In genomic region chr16:48526058-48526957, GRCh38 we compare ENCODE assay signal across 8 cellular contexts.
DNase-seq lines count a peak whose midpoint lies in the region; ATAC-seq and FAIRE-seq lines count a peak whose summit lies in the region.

No MANE protein-coding gene starts in this region.

- no peaks in the 10 kb centered on the region for H3K4me1 Mint-ChIP-seq in activated T-helper 2 cell treated with anti-CD3 and anti-CD28 coated beads, Interferon-gamma antibody, Interleukin-2, Interleukin-4, amounts not matched to agents 10 μg/mL and 5 μg/mL and 100 μg/mL, durations not matched to agents 14 hours and 24 hours and 36 hours (ENCODE audit: low read depth)

- H3K36me3 Mint-ChIP-seq in activated T-helper 2 cell treated with anti-CD3 and anti-CD28 coated beads, Interferon-gamma antibody, Interleukin-2, Interleukin-4, amounts not matched to agents 10 μg/mL and 5 μg/mL and 100 μg/mL, durations not matched to agents 14 hours and 24 hours and 36 hours (ENCODE audit: low read depth): no peaks in the 10 kb centered on the region

- no peaks in the 10 kb centered on the region for H3K27me3 Mint-ChIP-seq in activated T-helper 2 cell treated with anti-CD3 and anti-CD28 coated beads, Interferon-gamma antibody, Interleukin-2, Interleukin-4, amounts not matched to agents 10 μg/mL and 5 μg/mL and 100 μg/mL, durations not matched to agents 14 hours and 24 hours and 36 hours (ENCODE audit: low read depth)

- peak; percentile 63 for FAIRE-seq in urothelium cell line (lab: Jason Lieb, UNC)

- ATAC-seq in activated CD4-positive, CD25-positive, alpha-beta regulatory T cell treated with anti-CD3 and anti-CD28 coated beads, Interleukin-2, amount 50 U/mL, for 24 hours: peak; percentile 68 to 79
- ATAC-seq in HG03025 (IDR thresholded peaks at IDR 0.05; ENCODE audit: low FRiP score, unreplicated experiment): peak; percentile 48
- ATAC-seq in GM21360 (IDR thresholded peaks at IDR 0.05; ENCODE audit: unreplicated experiment): no peak

- DNase-seq in activated CD4-positive, CD25-positive, alpha-beta regulatory T cell (lab: John Stamatoyannopoulos, UW): no peak
- DNase-seq in SHP77 (lab: John Stamatoyannopoulos, UW) (peak; percentile 55 to 71), iPS DF 4.7 (ENCODE audit: extremely low read depth, low spot score) (peak; percentile 49), urothelium cell line (ENCODE audit: low spot score) (peak; percentile 42)
- DNase-seq in activated T-helper 2 cell treated with anti-CD3 and anti-CD28 coated beads, Interferon-gamma antibody, Interleukin-2, Interleukin-4, amounts not matched to agents 10 μg/mL and 5 μg/mL and 100 μg/mL, durations not matched to agents 14 hours and 24 hours and 36 hours (ENCODE audit: low spot score): no peak

- H3K4me3 Mint-ChIP-seq in activated T-helper 2 cell treated with anti-CD3 and anti-CD28 coated beads, Interferon-gamma antibody, Interleukin-2, Interleukin-4, amounts not matched to agents 10 μg/mL and 5 μg/mL and 100 μg/mL, durations not matched to agents 14 hours and 24 hours and 36 hours (ENCODE audit: low read depth): no peak overlapping the region

- H3K9me3 Mint-ChIP-seq in activated T-helper 2 cell treated with anti-CD3 and anti-CD28 coated beads, Interferon-gamma antibody, Interleukin-2, Interleukin-4, amounts not matched to agents 10 μg/mL and 5 μg/mL and 100 μg/mL, durations not matched to agents 14 hours and 24 hours and 36 hours: no peaks in the 10 kb centered on the region

- H3K27ac Mint-ChIP-seq in activated T-helper 2 cell treated with anti-CD3 and anti-CD28 coated beads, Interferon-gamma antibody, Interleukin-2, Interleukin-4, amounts not matched to agents 10 μg/mL and 5 μg/mL and 100 μg/mL, durations not matched to agents 14 hours and 24 hours and 36 hours: no peak overlapping the region

- intact Hi-C loops in activated T-helper 2 cell treated with anti-CD3 and anti-CD28 coated beads, Interferon-gamma antibody, Interleukin-2, Interleukin-4, amounts not matched to agents 10 μg/mL and 5 μg/mL and 100 μg/mL, durations not matched to agents 14 hours and 24 hours and 36 hours (cut with micrococcal nuclease): no loop called here

Comparison
In these comparisons a context has a peak if more than half of its experiments do, and no peak if none do; other contexts are left out.
1. DNase-seq: peak in SHP77 (2 of 2), iPS DF 4.7 (single experiment) and urothelium cell line (single experiment); none in activated CD4-positive, CD25-positive, alpha-beta regulatory T cell (0 of 4) and activated T-helper 2 cell treated with anti-CD3 and anti-CD28 coated beads, Interferon-gamma antibody, Interleukin-2, Interleukin-4, amounts not matched to agents 10 μg/mL and 5 μg/mL and 100 μg/mL, durations not matched to agents 14 hours and 24 hours and 36 hours (single experiment).